8 cellular contexts compared by ENCODE assay signal in the genomic region with DNA sequence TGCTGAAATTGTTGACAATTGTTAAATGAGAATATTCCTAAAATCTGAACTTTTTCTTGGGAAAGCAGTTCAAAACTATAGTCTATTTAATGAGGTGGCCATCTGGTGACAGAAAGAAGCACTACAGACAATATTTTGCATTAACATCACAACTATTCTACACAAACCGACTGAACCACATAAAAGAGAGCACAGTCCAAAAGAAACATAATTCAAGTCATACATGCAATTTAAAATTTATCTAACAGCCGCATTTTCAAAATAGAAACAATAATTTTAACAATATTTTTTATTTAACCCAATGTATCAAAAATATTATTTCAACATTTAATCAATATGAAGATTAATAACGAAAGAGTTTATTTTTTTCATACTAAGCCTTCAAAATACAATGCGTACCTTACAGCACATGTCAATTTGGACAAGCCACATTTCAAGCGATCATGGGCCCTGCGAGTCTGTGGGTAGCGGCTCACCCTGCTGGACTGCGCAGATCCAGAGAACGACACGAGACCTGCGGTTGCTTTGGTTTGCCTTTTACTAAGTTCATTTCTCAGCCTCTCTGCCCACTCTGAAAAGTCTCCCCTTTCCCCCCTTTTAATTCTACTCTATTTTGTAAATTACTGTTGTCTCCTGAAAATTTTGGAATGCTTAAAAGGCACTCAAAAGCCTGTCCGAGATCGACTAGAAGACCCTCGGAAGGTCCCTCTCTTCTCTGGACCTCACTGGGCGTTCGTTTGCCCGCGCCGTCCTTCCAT. TPM values are rescaled to one million over a fixed set of nuclear protein-coding genes. Genes with fewer than 3 reads are reported as not detected.
A peak's percentile ranks its signal among the peaks of the same experiment; 100 is the strongest.
DNase-seq lines count a peak whose midpoint lies in the region; ATAC-seq and TF ChIP-seq lines count a peak whose summit lies in the region.

No MANE protein-coding gene starts in this region.

- H3K4me1 ChIP-seq in SK-N-SH (ENCODE audit: control insufficient read depth in 1 of 2, insufficient read depth in 2 of 2, low read depth in 1 of 2, low read length in 1 of 2), result peaks cover 4% of the 10 kb centered on the region in 2 experiments; a peak in 2 of 4 replicates
- peaks cover 0 to 14% (median 8%) of the 10 kb centered on the region in 4 donors for H3K4me1 ChIP-seq in tibial nerve

- ATAC-seq in effector memory CD8-positive, alpha-beta T cell (replicated peaks), result peak; percentile 48
- ATAC-seq in memory B cell (ENCODE audit: low read depth), result peak; percentile 62

- H3K27me3 ChIP-seq in SK-N-SH (ENCODE audit: insufficient read depth) (no peaks in the 10 kb centered on the region), tibial nerve (peaks cover 0 to 33% of the 10 kb centered on the region in 2 donors)

- TF ChIP-seq RAD21 in SK-N-SH (IDR thresholded peaks at IDR 0.05; ENCODE audit: low read length), result peak; percentile 58

- 4% methylated on average over 19 of the region's 19 CpGs for WGBS in SK-N-SH (ENCODE audit: low lambda C conversion rate)
- WGBS in tibial nerve, 2 donors, result 1% methylated on average over 19 of the region's 19 CpGs

- CTCF ChIA-PET in SK-N-SH (lab: Yijun Ruan, JAX), result interaction anchor here (1.0 to 2.2 kb wide), 12 partner anchors 16 to 342 kb away, joined by 3 to 17 read pairs (median 4); partner anchors contain the start of gene RTN1

- no peak overlapping the region for H3K27ac Mint-ChIP-seq in effector memory CD8-positive, alpha-beta T cell
- no peak overlapping the region for H3K27ac Mint-ChIP-seq in memory B cell

- H3K27ac ChIP-seq in SK-N-SH (ENCODE audit: low read depth in 2 of 2, low read length in 1 of 2) (no peak overlapping the region), tibial nerve (no peak overlapping the region)

- no peaks in the 10 kb centered on the region for H3K79me2 ChIP-seq in SK-N-SH (ENCODE audit: insufficient read depth)

- H3K9me3 ChIP-seq in SK-N-SH, result no peaks in the 10 kb centered on the region
- no peaks in the 10 kb centered on the region for H3K9me3 ChIP-seq in tibial nerve

- POLR2A ChIA-PET in SK-N-SH (lab: Yijun Ruan, JAX), result no interaction called here

- H3K4me1 Mint-ChIP-seq in effector memory CD8-positive, alpha-beta T cell (ENCODE audit: low read depth in 2 of 2), result peaks cover 0 to 8% of the 10 kb centered on the region in 2 donors
- peaks cover 2% of the 10 kb centered on the region for H3K4me1 Mint-ChIP-seq in memory B cell

- no peak for TF ChIP-seq EP300 in SK-N-SH (IDR thresholded peaks at IDR 0.05; ENCODE audit: borderline replicate concordance in 1 of 2, low read depth in 1 of 2, low read length in 1 of 2)
- TF ChIP-seq EP300 in tibial nerve (IDR thresholded peaks at IDR 0.05), result no peak

- H3K9me2 ChIP-seq in SK-N-SH, result no peaks in the 10 kb centered on the region

- H3K36me3 ChIP-seq in SK-N-SH (replicated peaks in 1 of 2; ENCODE audit: control insufficient read depth in 1 of 2, insufficient read depth in 2 of 2, low read length in 1 of 2) (no peaks in the 10 kb centered on the region), tibial nerve (no peaks in the 10 kb centered on the region)

- H3K36me3 Mint-ChIP-seq in effector memory CD8-positive, alpha-beta T cell (ENCODE audit: insufficient read depth), result no peaks in the 10 kb centered on the region
- H3K36me3 Mint-ChIP-seq in memory B cell, result no peaks in the 10 kb centered on the region

- peak overlapping the region; percentile 68 for H3K4me3 ChIP-seq in Jurkat, Clone E6-1 (ENCODE audit: low read length)
- peak overlapping the region; percentile 49 to 59 for H3K4me3 ChIP-seq in SK-N-SH (ENCODE audit: low read depth in 2 of 2, low read length in 1 of 2)
- H3K4me3 ChIP-seq in tibial nerve, result peak overlapping the region; percentile 21 to 54 (median 44)

- no peaks in the 10 kb centered on the region for H3K9me3 Mint-ChIP-seq in effector memory CD8-positive, alpha-beta T cell
- H3K9me3 Mint-ChIP-seq in memory B cell, result peaks cover 4% of the 10 kb centered on the region

- peak overlapping the region; percentile 37; the same call in 1 of the 2 replicates for H2AFZ ChIP-seq in SK-N-SH (ENCODE audit: low read depth)

- peak; percentile 8 to 26 for DNase-seq in AML-193 (lab: John Stamatoyannopoulos, UW)
- peak; percentile 58 for DNase-seq in GM13977 (ENCODE audit: low spot score)
- DNase-seq in Jurkat, Clone E6-1 (ENCODE audit: low read depth, low spot score), result peak; percentile 68
- DNase-seq in SK-N-SH, result peak; percentile 56
- no peak for DNase-seq in effector memory CD8-positive, alpha-beta T cell
- DNase-seq in memory B cell (ENCODE audit: low spot score in 2 of 2), result no peak
- DNase-seq in tibial nerve (ENCODE audit: low spot score in 2 of 2), result peak in 1 of 2 donors; percentile 38
- no peak for DNase-seq in activated effector memory CD4-positive, alpha-beta T cell treated with anti-CD3 and anti-CD28 coated beads, Interleukin-2, amount 50 U/mL, for 16 hours

- peaks cover 52 to 58% of the 10 kb centered on the region in 2 donors for H3K27me3 Mint-ChIP-seq in effector memory CD8-positive, alpha-beta T cell
- peaks cover 14% of the 10 kb centered on the region for H3K27me3 Mint-ChIP-seq in memory B cell

- peak overlapping the region; percentile 75 for H3K4me2 ChIP-seq in SK-N-SH

- TF ChIP-seq POLR2A in tibial nerve (IDR thresholded peaks at IDR 0.05), result no peak

- H4K20me1 ChIP-seq in SK-N-SH (ENCODE audit: insufficient read depth), result no peaks in the 10 kb centered on the region

- in situ Hi-C loops in GM13977 (cut with MboI; ENCODE audit: low pct_unique_long_range_greater_than_20kb, low sequenced_read_pairs, unreplicated experiment), result no loop called here

- peak; percentile 42 for TF ChIP-seq CTCF in GM13977 (IDR thresholded peaks at IDR 0.05; ENCODE audit: extremely low read depth, insufficient read depth, missing control alignments)
- peak; percentile 65 for TF ChIP-seq CTCF in SK-N-SH (IDR thresholded peaks at IDR 0.05)
- TF ChIP-seq CTCF in tibial nerve (IDR thresholded peaks at IDR 0.05), result peak; percentile 11 to 40 (median 33)

- peak overlapping the region; percentile 53 to 72 for H3K4me3 Mint-ChIP-seq in effector memory CD8-positive, alpha-beta T cell
- H3K4me3 Mint-ChIP-seq in memory B cell, result peak overlapping the region; percentile 69

- H3F3A ChIP-seq in SK-N-SH (replicated peaks; ENCODE audit: insufficient read depth), result no peaks in the 10 kb centered on the region

- no peak overlapping the region for H3K9ac ChIP-seq in SK-N-SH

TF ChIP-seq in SK-N-SH, 30 proteins besides CTCF, POLR2A, EP300 and RAD21:
- no peak for TF ChIP-seq TCF12 (IDR thresholded peaks at IDR 0.05)
- peak; percentile 58 for TF ChIP-seq SMC3 (IDR thresholded peaks at IDR 0.05; ENCODE audit: low read depth, low read length)
- no peak for TF ChIP-seq TAF1 (IDR thresholded peaks at IDR 0.05; ENCODE audit: borderline replicate concordance, low read depth, low read length)
TF ChIP-seq in SK-N-SH: peak in this region for 1.

RNA-seq across cellular contexts. Expression of gene LRRC9, which starts 0.9 kb away (rescaled TPM):
- polyA plus RNA-seq in Jurkat, Clone E6-1 (2012; ENCODE audit: insufficient read depth, insufficient read length), result not detected
- not detected in 2 replicates for polyA plus RNA-seq in SK-N-SH (2012; rRNA removed)
- polyA plus RNA-seq in SK-N-SH (2012; cell fraction: cytosol; rRNA removed), result not detected in 2 replicates
- not detected in 2 replicates for polyA plus RNA-seq in SK-N-SH (2012; cell fraction: nucleus; rRNA removed)
- not detected for total RNA-seq in tibial nerve

RNA-seq across cellular contexts. Expression of gene RTN1, which starts 48.4 kb away (rescaled TPM):
- 0.44 TPM for polyA plus RNA-seq in Jurkat, Clone E6-1 (2012; ENCODE audit: insufficient read depth, insufficient read length)
- polyA plus RNA-seq in SK-N-SH (2012; rRNA removed), result 1.6 and 5.0 TPM in 2 replicates
- polyA plus RNA-seq in SK-N-SH (2012; cell fraction: cytosol; rRNA removed), result 5.3 and 9.5 TPM in 2 replicates
- 1.1 and 3.7 TPM in 2 replicates for polyA plus RNA-seq in SK-N-SH (2012; cell fraction: nucleus; rRNA removed)
- total RNA-seq in tibial nerve, result 10 to 100 TPM in 3 of 4 donors, 1 to 10 TPM in 1; 7.5 to 20.7 (median 14.6) TPM

Comparison
In these comparisons a context has a peak if more than half of its experiments do, and no peak if none do; other contexts are left out.
1. DNase-seq: peak in AML-193 (2 of 2), GM13977 (single experiment), Jurkat, Clone E6-1 (single experiment) and SK-N-SH (single experiment); none in effector memory CD8-positive, alpha-beta T cell (0 of 3), memory B cell (0 of 2) and activated effector memory CD4-positive, alpha-beta T cell treated with anti-CD3 and anti-CD28 coated beads, Interleukin-2, amount 50 U/mL, for 16 hours (single experiment).
2. Peak in every context shown above with its lines, with median percentiles within 50 percentile points of each other: CTCF ChIP-seq and H3K4me3 ChIP-seq.